Comparison of ENCODE assay signal across 1 cellular context in the genomic region with DNA sequence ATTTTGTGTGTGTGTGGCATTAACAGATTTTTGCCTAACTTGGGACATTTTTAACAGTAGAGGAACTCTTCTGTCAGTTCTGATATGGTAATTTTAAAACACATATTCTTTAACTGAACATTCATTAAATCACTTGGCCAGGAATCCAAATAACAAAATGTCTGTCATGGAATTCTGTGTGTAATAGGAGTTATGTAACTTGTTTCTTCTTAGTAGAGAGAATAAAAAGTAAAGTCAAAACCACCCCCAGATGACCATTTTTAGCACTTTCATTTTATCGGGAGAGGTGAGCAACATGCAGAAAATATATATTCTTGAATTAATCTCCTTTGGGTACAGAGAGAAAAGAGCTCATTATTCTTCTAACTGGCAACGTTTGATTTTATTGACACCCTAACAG.
TF ChIP-seq lines count a peak whose summit lies in the region.

No MANE protein-coding gene starts in this region.

TF ChIP-seq in GM23338, 12 proteins besides CTCF, POLR2A, EP300 and RAD21 (continued from another document):
- no peak for TF ChIP-seq ZNF462 (CRISPR knock-in tag; IDR thresholded peaks at IDR 0.05)
- no peak for TF ChIP-seq EZH2 (IDR thresholded peaks at IDR 0.05; ENCODE audit: low read depth, unreplicated experiment)
- TF ChIP-seq CREB1 (CRISPR knock-in tag; IDR thresholded peaks at IDR 0.05; ENCODE audit: low read depth), result no peak
- TF ChIP-seq STAT1 (IDR thresholded peaks at IDR 0.05; ENCODE audit: unreplicated experiment), result no peak
- no peak for TF ChIP-seq POLR2AphosphoS5 (IDR thresholded peaks at IDR 0.05; ENCODE audit: low read depth)
- TF ChIP-seq REST (IDR thresholded peaks at IDR 0.05; ENCODE audit: unreplicated experiment), result no peak
- TF ChIP-seq JUNB (IDR thresholded peaks at IDR 0.05; ENCODE audit: unreplicated experiment), result no peak
- TF ChIP-seq EZH2phosphoT487 (IDR thresholded peaks at IDR 0.05; ENCODE audit: unreplicated experiment), result no peak
- TF ChIP-seq ZNF331 (CRISPR knock-in tag; IDR thresholded peaks at IDR 0.05; ENCODE audit: low read depth), result no peak
- no peak for TF ChIP-seq ZNF114 (CRISPR knock-in tag; IDR thresholded peaks at IDR 0.05)
- TF ChIP-seq NANOG (IDR thresholded peaks at IDR 0.05; ENCODE audit: borderline replicate concordance), result no peak
